ENCODE assay signal across 25 cellular contexts in genomic region chr14:56676042-56676441, GRCh38.
"Had no signal": no experiment of that assay in that cellular context is flagged by ENCODE, and none has a peak within 500 bp of the region (broad histone marks: within the 10 kb centered on the region; RNA-seq: fewer than 3 reads in every experiment).

No MANE protein-coding gene starts in this region.

- H3K4me3 ChIP-seq: right atrium auricular region, smooth muscle cell, suprapubic skin, tibial artery had no signal

- H3K9me3 Mint-ChIP-seq: activated CD4-positive, alpha-beta T cell treated with anti-CD3 and anti-CD28 coated beads, Interleukin-2, amount 10 ng/mL, durations not matched to agents 7 days and 5 days had no signal

- H3K27ac ChIP-seq: brain microvascular endothelial cell, epithelial cell of prostate, right atrium auricular region, suprapubic skin, tibial artery had no signal

- H3K36me3 ChIP-seq: brain microvascular endothelial cell, right atrium auricular region, suprapubic skin, tibial artery had no signal

- H3K4me1 Mint-ChIP-seq: activated CD4-positive, alpha-beta memory T cell treated with anti-CD3 and anti-CD28 coated beads, Interleukin-2, amount 10 ng/mL, durations not matched to agents 7 days and 5 days; activated CD4-positive, alpha-beta T cell treated with anti-CD3 and anti-CD28 coated beads, Interleukin-2, amount 10 ng/mL, durations not matched to agents 7 days and 5 days; activated T-helper 17 cell treated with anti-CD3 and anti-CD28 coated beads, Interleukin-2, amount 50 U/mL, for 72 hours; naive thymus-derived CD8-positive, alpha-beta T cell; neural crest cell had no signal

- H3K27me3 ChIP-seq: brain microvascular endothelial cell, right atrium auricular region, suprapubic skin, tibial artery had no signal

- ATAC-seq: activated T-cell treated with anti-CD3 and anti-CD28 coated beads, Interleukin-2, amount 50 U/mL, for 4 hours; activated T-helper 17 cell treated with anti-CD3 and anti-CD28 coated beads, Interleukin-2, amount 50 U/mL, for 72 hours; naive thymus-derived CD8-positive, alpha-beta T cell had no signal

- H3K9me3 ChIP-seq: right atrium auricular region, suprapubic skin had no signal

- H3K4me3 Mint-ChIP-seq: activated CD4-positive, alpha-beta memory T cell treated with anti-CD3 and anti-CD28 coated beads, Interleukin-2, amount 10 ng/mL, durations not matched to agents 7 days and 5 days; activated CD4-positive, alpha-beta T cell treated with anti-CD3 and anti-CD28 coated beads, Interleukin-2, amount 10 ng/mL, durations not matched to agents 7 days and 5 days; activated T-cell treated with anti-CD3 and anti-CD28 coated beads, Interleukin-2, amount 50 U/mL, for 4 hours; activated T-helper 17 cell treated with anti-CD3 and anti-CD28 coated beads, Interleukin-2, amount 50 U/mL, for 72 hours; naive thymus-derived CD8-positive, alpha-beta T cell; neural crest cell had no signal

- H3K27me3 Mint-ChIP-seq: activated CD4-positive, alpha-beta memory T cell treated with anti-CD3 and anti-CD28 coated beads, Interleukin-2, amount 10 ng/mL, durations not matched to agents 7 days and 5 days had no signal

- H3K4me1 ChIP-seq: right atrium auricular region, suprapubic skin, tibial artery had no signal

- FAIRE-seq: astrocyte, frontal cortex had no signal

- DNase-seq: activated CD4-positive, alpha-beta memory T cell treated with anti-CD3 and anti-CD28 coated beads, Interleukin-2, amount 10 ng/mL, durations not matched to agents 7 days and 5 days; activated CD4-positive, alpha-beta T cell treated with anti-CD3 and anti-CD28 coated beads for 1 hour; activated CD4-positive, alpha-beta T cell treated with anti-CD3 and anti-CD28 coated beads, Interleukin-2, amount 10 ng/mL, durations not matched to agents 7 days and 5 days; activated gamma-delta T cell treated with Interleukin-2 at 50 U/mL for 16 hours; activated naive CD4-positive, alpha-beta T cell treated with anti-CD3 and anti-CD28 coated beads, Interleukin-2, amount 50 U/mL, for 16 hours; activated T-cell treated with anti-CD3 and anti-CD28 coated beads, Interleukin-2, amount 50 U/mL, for 4 hours; amniotic stem cell; brain microvascular endothelial cell; central memory CD4-positive, alpha-beta T cell; naive thymus-derived CD8-positive, alpha-beta T cell; occipital lobe; stimulated activated CD4-positive, alpha-beta T cell treated with anti-CD3 and anti-CD28 coated beads, Interleukin-1b, Interleukin-23, amount 100 ng/mL, for 48 hours; stimulated activated CD4-positive, alpha-beta T cell treated with anti-CD3 and anti-CD28 coated beads, Interleukin-4, amount 100 ng/mL, for 4 hours; stimulated activated CD8-positive, alpha-beta memory T cell treated with anti-CD3 and anti-CD28 coated beads, Interleukin-4, amount 100 ng/mL, for 48 hours; stimulated activated naive CD4-positive, alpha-beta T cell; T-helper 2 cell; tibial artery had no signal

- H3K27ac Mint-ChIP-seq: activated CD4-positive, alpha-beta memory T cell treated with anti-CD3 and anti-CD28 coated beads, Interleukin-2, amount 10 ng/mL, durations not matched to agents 7 days and 5 days; activated CD4-positive, alpha-beta T cell treated with anti-CD3 and anti-CD28 coated beads, Interleukin-2, amount 10 ng/mL, durations not matched to agents 7 days and 5 days; activated T-helper 17 cell treated with anti-CD3 and anti-CD28 coated beads, Interleukin-2, amount 50 U/mL, for 72 hours; naive thymus-derived CD8-positive, alpha-beta T cell had no signal
